In genomic region chr9:100731557-100731956, GRCh38 we compare ENCODE assay signal across 26 cellular contexts.
"Had no signal": no experiment of that assay in that cellular context is flagged by ENCODE, and none has a peak within 500 bp of the region (broad histone marks: within the 10 kb centered on the region; RNA-seq: fewer than 3 reads in every experiment).

No MANE protein-coding gene starts in this region.

- H3K36me3 ChIP-seq: heart right ventricle, left ventricle myocardium inferior, neural progenitor cell, pancreas, prostate gland, tibial nerve, uterus had no signal

- H3K4me1 ChIP-seq: heart right ventricle, left ventricle myocardium inferior, pancreas, prostate gland, uterus had no signal

- H3K4me3 Mint-ChIP-seq: mesothelial cell of epicardium; naive B cell; natural killer cell; nephron progenitor cell; neural progenitor cell; stimulated activated naive CD8-positive, alpha-beta T cell treated with anti-CD3 and anti-CD28 coated beads, Interleukin-15, amount 100 ng/mL, for 72 hours had no signal

- H3K9ac ChIP-seq: neural progenitor cell had no signal

- H3K4me2 ChIP-seq: hepatocyte, neural progenitor cell had no signal

- H3K27me3 Mint-ChIP-seq: naive B cell; stimulated activated naive CD8-positive, alpha-beta T cell treated with anti-CD3 and anti-CD28 coated beads, Interleukin-15, amount 100 ng/mL, for 72 hours had no signal

- H3K79me2 ChIP-seq: hepatocyte had no signal

- DNase-seq: heart right ventricle; islet precursor cell; left ventricle myocardium inferior; mesendoderm; naive B cell; natural killer cell; nephron progenitor cell; retina; right cardiac atrium; stimulated activated CD4-positive, alpha-beta T cell treated with anti-CD3 and anti-CD28 coated beads, Interleukin-12 subunit alpha, Interleukin-12 subunit beta, amount 100 ng/mL, for 4 hours; stimulated activated CD4-positive, alpha-beta T cell treated with anti-CD3 and anti-CD28 coated beads, Interleukin-15, amount 100 ng/mL, for 24 hours; stimulated activated CD4-positive, alpha-beta T cell treated with anti-CD3 and anti-CD28 coated beads, Interleukin-2, amount 100 ng/mL, for 24 hours; stimulated activated CD4-positive, alpha-beta T cell treated with anti-CD3 and anti-CD28 coated beads, Interleukin-4, amount 100 ng/mL, for 1 hour; stimulated activated naive CD4-positive, alpha-beta T cell treated with Interleukin-2 at 50 U/mL for 16 hours; stimulated activated naive CD8-positive, alpha-beta T cell treated with anti-CD3 and anti-CD28 coated beads, Interleukin-15, amount 100 ng/mL, for 72 hours; substantia nigra; uterus had no signal

- H3K27ac Mint-ChIP-seq: mesothelial cell of epicardium; naive B cell; natural killer cell; nephron progenitor cell; stimulated activated naive CD8-positive, alpha-beta T cell treated with anti-CD3 and anti-CD28 coated beads, Interleukin-15, amount 100 ng/mL, for 72 hours had no signal

- H3K4me1 Mint-ChIP-seq: naive B cell; natural killer cell; nephron progenitor cell; stimulated activated naive CD8-positive, alpha-beta T cell treated with anti-CD3 and anti-CD28 coated beads, Interleukin-15, amount 100 ng/mL, for 72 hours had no signal

- H3K27ac ChIP-seq: heart right ventricle, hepatocyte, left ventricle myocardium inferior, neural progenitor cell, pancreas, prostate gland, skin epidermis, tibial nerve, uterus had no signal

- ATAC-seq: heart right ventricle; pancreas; sciatic nerve; stimulated activated naive CD8-positive, alpha-beta T cell treated with anti-CD3 and anti-CD28 coated beads, Interleukin-15, amount 100 ng/mL, for 72 hours had no signal

- FAIRE-seq: pancreas had no signal

- H3K9me3 ChIP-seq: heart right ventricle, pancreas, prostate gland, uterus had no signal

- H3K4me3 ChIP-seq: heart right ventricle, hepatocyte, left ventricle myocardium inferior, lung, neural progenitor cell, pancreas, prostate gland, skin epidermis, tibial nerve, uterus had no signal

- H3K36me3 Mint-ChIP-seq: mesothelial cell of epicardium, naive B cell, natural killer cell, neural progenitor cell had no signal

- H2AFZ ChIP-seq: hepatocyte, neural progenitor cell had no signal

- H3K27me3 ChIP-seq: heart right ventricle, hepatocyte, neural progenitor cell, pancreas, tibial nerve, uterus had no signal
